1 cellular context compared by ENCODE assay signal in the genomic region with DNA sequence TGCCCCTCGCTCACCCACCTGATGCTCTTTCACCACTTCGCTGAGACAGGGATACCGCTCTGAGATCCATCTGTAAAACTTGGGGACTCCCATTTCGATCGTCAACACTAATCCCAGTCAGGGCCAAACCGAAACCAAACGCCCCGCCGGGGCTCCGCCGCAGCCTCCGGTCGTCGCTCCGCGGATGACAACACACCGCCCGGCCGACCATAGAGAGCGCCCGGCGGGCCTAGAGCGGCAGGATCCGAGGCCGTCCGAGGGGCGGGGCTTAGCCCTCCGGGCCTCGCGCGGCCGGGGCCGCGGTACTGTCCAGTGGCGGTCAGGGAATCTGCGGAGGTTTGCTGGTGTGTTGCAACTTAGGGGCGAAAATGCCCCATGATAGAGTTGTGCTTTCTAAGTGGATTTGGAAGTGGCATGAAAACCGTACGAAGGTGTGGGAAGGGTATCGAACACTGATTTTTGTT.
TF ChIP-seq lines count a peak whose summit lies in the region.

A gene with protein sequence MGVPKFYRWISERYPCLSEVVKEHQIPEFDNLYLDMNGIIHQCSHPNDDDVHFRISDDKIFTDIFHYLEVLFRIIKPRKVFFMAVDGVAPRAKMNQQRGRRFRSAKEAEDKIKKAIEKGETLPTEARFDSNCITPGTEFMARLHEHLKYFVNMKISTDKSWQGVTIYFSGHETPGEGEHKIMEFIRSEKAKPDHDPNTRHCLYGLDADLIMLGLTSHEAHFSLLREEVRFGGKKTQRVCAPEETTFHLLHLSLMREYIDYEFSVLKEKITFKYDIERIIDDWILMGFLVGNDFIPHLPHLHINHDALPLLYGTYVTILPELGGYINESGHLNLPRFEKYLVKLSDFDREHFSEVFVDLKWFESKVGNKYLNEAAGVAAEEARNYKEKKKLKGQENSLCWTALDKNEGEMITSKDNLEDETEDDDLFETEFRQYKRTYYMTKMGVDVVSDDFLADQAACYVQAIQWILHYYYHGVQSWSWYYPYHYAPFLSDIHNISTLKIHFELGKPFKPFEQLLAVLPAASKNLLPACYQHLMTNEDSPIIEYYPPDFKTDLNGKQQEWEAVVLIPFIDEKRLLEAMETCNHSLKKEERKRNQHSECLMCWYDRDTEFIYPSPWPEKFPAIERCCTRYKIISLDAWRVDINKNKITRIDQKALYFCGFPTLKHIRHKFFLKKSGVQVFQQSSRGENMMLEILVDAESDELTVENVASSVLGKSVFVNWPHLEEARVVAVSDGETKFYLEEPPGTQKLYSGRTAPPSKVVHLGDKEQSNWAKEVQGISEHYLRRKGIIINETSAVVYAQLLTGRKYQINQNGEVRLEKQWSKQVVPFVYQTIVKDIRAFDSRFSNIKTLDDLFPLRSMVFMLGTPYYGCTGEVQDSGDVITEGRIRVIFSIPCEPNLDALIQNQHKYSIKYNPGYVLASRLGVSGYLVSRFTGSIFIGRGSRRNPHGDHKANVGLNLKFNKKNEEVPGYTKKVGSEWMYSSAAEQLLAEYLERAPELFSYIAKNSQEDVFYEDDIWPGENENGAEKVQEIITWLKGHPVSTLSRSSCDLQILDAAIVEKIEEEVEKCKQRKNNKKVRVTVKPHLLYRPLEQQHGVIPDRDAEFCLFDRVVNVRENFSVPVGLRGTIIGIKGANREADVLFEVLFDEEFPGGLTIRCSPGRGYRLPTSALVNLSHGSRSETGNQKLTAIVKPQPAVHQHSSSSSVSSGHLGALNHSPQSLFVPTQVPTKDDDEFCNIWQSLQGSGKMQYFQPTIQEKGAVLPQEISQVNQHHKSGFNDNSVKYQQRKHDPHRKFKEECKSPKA (N-terminal part only) (minus strand): TSS at position 186 of the 464 bp plus-strand sequence. CDS start 93 bp downstream, at position 93.

TF ChIP-seq in K562, 482 proteins besides CTCF, POLR2A, EP300 and RAD21 (continued from another document and continues in another):
- no peak for TF ChIP-seq ERF (CRISPR knock-in tag; IDR thresholded peaks at IDR 0.05)
- TF ChIP-seq LCOR (CRISPR knock-in tag; IDR thresholded peaks at IDR 0.05) = peak; percentile 25; the same call in 1 of the 2 replicates
- TF ChIP-seq GTF2E2 (tag; IDR thresholded peaks at IDR 0.05) = 0 out of 2 replicates have a peak, but pooled peaks have one; percentile 66
- no peak for TF ChIP-seq ARHGAP35 (IDR thresholded peaks at IDR 0.05; ENCODE audit: partially characterized antibody)
- peak; percentile 14; the same call in 1 of the 2 replicates for TF ChIP-seq TRIM28 (IDR thresholded peaks at IDR 0.05)
- no peak for TF ChIP-seq ZBED1 (IDR thresholded peaks at IDR 0.05)
- TF ChIP-seq ATF7 (IDR thresholded peaks at IDR 0.05) = peak; percentile 79
- TF ChIP-seq DIDO1 (tag; IDR thresholded peaks at IDR 0.05; ENCODE audit: low read depth) = peak; percentile 54; the same call in 1 of the 2 replicates
- TF ChIP-seq SP1 (CRISPR knock-in tag; IDR thresholded peaks at IDR 0.05) = peak; percentile 90
- no peak for TF ChIP-seq HNRNPUL1 (IDR thresholded peaks at IDR 0.05; ENCODE audit: low read length)
- TF ChIP-seq BCL6 (CRISPR knock-in tag; IDR thresholded peaks at IDR 0.05) = no peak
- TF ChIP-seq ZNF507 (tag; conservative IDR thresholded peaks at IDR 0.05) = no peak
- TF ChIP-seq SREBF1 (IDR thresholded peaks at IDR 0.05; ENCODE audit: borderline replicate concordance, low read depth, low read length) = no peak
- no peak for TF ChIP-seq NFATC3 (IDR thresholded peaks at IDR 0.05)
- TF ChIP-seq, protein P1, sequence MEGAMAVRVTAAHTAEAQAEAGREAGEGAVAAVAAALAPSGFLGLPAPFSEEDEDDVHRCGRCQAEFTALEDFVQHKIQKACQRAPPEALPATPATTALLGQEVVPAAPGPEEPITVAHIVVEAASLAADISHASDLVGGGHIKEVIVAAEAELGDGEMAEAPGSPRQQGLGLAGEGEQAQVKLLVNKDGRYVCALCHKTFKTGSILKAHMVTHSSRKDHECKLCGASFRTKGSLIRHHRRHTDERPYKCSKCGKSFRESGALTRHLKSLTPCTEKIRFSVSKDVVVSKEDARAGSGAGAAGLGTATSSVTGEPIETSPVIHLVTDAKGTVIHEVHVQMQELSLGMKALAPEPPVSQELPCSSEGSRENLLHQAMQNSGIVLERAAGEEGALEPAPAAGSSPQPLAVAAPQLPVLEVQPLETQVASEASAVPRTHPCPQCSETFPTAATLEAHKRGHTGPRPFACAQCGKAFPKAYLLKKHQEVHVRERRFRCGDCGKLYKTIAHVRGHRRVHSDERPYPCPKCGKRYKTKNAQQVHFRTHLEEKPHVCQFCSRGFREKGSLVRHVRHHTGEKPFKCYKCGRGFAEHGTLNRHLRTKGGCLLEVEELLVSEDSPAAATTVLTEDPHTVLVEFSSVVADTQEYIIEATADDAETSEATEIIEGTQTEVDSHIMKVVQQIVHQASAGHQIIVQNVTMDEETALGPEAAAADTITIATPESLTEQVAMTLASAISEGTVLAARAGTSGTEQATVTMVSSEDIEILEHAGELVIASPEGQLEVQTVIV (CRISPR knock-in tag; IDR thresholded peaks at IDR 0.05; ENCODE audit: borderline replicate concordance) = no peak
- TF ChIP-seq ELF1 (tag; IDR thresholded peaks at IDR 0.05) = no peak
- no peak for TF ChIP-seq ZNF224 (CRISPR knock-in tag; IDR thresholded peaks at IDR 0.05)
- TF ChIP-seq DNMT1 (IDR thresholded peaks at IDR 0.05) = no peak
- TF ChIP-seq, protein P2, sequence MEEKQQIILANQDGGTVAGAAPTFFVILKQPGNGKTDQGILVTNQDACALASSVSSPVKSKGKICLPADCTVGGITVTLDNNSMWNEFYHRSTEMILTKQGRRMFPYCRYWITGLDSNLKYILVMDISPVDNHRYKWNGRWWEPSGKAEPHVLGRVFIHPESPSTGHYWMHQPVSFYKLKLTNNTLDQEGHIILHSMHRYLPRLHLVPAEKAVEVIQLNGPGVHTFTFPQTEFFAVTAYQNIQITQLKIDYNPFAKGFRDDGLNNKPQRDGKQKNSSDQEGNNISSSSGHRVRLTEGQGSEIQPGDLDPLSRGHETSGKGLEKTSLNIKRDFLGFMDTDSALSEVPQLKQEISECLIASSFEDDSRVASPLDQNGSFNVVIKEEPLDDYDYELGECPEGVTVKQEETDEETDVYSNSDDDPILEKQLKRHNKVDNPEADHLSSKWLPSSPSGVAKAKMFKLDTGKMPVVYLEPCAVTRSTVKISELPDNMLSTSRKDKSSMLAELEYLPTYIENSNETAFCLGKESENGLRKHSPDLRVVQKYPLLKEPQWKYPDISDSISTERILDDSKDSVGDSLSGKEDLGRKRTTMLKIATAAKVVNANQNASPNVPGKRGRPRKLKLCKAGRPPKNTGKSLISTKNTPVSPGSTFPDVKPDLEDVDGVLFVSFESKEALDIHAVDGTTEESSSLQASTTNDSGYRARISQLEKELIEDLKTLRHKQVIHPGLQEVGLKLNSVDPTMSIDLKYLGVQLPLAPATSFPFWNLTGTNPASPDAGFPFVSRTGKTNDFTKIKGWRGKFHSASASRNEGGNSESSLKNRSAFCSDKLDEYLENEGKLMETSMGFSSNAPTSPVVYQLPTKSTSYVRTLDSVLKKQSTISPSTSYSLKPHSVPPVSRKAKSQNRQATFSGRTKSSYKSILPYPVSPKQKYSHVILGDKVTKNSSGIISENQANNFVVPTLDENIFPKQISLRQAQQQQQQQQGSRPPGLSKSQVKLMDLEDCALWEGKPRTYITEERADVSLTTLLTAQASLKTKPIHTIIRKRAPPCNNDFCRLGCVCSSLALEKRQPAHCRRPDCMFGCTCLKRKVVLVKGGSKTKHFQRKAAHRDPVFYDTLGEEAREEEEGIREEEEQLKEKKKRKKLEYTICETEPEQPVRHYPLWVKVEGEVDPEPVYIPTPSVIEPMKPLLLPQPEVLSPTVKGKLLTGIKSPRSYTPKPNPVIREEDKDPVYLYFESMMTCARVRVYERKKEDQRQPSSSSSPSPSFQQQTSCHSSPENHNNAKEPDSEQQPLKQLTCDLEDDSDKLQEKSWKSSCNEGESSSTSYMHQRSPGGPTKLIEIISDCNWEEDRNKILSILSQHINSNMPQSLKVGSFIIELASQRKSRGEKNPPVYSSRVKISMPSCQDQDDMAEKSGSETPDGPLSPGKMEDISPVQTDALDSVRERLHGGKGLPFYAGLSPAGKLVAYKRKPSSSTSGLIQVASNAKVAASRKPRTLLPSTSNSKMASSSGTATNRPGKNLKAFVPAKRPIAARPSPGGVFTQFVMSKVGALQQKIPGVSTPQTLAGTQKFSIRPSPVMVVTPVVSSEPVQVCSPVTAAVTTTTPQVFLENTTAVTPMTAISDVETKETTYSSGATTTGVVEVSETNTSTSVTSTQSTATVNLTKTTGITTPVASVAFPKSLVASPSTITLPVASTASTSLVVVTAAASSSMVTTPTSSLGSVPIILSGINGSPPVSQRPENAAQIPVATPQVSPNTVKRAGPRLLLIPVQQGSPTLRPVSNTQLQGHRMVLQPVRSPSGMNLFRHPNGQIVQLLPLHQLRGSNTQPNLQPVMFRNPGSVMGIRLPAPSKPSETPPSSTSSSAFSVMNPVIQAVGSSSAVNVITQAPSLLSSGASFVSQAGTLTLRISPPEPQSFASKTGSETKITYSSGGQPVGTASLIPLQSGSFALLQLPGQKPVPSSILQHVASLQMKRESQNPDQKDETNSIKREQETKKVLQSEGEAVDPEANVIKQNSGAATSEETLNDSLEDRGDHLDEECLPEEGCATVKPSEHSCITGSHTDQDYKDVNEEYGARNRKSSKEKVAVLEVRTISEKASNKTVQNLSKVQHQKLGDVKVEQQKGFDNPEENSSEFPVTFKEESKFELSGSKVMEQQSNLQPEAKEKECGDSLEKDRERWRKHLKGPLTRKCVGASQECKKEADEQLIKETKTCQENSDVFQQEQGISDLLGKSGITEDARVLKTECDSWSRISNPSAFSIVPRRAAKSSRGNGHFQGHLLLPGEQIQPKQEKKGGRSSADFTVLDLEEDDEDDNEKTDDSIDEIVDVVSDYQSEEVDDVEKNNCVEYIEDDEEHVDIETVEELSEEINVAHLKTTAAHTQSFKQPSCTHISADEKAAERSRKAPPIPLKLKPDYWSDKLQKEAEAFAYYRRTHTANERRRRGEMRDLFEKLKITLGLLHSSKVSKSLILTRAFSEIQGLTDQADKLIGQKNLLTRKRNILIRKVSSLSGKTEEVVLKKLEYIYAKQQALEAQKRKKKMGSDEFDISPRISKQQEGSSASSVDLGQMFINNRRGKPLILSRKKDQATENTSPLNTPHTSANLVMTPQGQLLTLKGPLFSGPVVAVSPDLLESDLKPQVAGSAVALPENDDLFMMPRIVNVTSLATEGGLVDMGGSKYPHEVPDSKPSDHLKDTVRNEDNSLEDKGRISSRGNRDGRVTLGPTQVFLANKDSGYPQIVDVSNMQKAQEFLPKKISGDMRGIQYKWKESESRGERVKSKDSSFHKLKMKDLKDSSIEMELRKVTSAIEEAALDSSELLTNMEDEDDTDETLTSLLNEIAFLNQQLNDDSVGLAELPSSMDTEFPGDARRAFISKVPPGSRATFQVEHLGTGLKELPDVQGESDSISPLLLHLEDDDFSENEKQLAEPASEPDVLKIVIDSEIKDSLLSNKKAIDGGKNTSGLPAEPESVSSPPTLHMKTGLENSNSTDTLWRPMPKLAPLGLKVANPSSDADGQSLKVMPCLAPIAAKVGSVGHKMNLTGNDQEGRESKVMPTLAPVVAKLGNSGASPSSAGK (IDR thresholded peaks at IDR 0.05) = 0 out of 2 replicates have a peak, but pooled peaks have one; percentile 17
- peak; percentile 35 for TF ChIP-seq U2AF1 (optimal IDR thresholded peaks at IDR 0.05; ENCODE audit: low read depth, low read length)
- TF ChIP-seq, protein P3, sequence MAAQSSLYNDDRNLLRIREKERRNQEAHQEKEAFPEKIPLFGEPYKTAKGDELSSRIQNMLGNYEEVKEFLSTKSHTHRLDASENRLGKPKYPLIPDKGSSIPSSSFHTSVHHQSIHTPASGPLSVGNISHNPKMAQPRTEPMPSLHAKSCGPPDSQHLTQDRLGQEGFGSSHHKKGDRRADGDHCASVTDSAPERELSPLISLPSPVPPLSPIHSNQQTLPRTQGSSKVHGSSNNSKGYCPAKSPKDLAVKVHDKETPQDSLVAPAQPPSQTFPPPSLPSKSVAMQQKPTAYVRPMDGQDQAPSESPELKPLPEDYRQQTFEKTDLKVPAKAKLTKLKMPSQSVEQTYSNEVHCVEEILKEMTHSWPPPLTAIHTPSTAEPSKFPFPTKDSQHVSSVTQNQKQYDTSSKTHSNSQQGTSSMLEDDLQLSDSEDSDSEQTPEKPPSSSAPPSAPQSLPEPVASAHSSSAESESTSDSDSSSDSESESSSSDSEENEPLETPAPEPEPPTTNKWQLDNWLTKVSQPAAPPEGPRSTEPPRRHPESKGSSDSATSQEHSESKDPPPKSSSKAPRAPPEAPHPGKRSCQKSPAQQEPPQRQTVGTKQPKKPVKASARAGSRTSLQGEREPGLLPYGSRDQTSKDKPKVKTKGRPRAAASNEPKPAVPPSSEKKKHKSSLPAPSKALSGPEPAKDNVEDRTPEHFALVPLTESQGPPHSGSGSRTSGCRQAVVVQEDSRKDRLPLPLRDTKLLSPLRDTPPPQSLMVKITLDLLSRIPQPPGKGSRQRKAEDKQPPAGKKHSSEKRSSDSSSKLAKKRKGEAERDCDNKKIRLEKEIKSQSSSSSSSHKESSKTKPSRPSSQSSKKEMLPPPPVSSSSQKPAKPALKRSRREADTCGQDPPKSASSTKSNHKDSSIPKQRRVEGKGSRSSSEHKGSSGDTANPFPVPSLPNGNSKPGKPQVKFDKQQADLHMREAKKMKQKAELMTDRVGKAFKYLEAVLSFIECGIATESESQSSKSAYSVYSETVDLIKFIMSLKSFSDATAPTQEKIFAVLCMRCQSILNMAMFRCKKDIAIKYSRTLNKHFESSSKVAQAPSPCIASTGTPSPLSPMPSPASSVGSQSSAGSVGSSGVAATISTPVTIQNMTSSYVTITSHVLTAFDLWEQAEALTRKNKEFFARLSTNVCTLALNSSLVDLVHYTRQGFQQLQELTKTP (IDR thresholded peaks at IDR 0.05; ENCODE audit: low read depth in 1 of 2, partially characterized antibody in 2 of 2) = no peak
- no peak for TF ChIP-seq NONO (IDR thresholded peaks at IDR 0.05; ENCODE audit: low read depth in 2 of 2, low read length in 1 of 2)
- TF ChIP-seq, protein P4, sequence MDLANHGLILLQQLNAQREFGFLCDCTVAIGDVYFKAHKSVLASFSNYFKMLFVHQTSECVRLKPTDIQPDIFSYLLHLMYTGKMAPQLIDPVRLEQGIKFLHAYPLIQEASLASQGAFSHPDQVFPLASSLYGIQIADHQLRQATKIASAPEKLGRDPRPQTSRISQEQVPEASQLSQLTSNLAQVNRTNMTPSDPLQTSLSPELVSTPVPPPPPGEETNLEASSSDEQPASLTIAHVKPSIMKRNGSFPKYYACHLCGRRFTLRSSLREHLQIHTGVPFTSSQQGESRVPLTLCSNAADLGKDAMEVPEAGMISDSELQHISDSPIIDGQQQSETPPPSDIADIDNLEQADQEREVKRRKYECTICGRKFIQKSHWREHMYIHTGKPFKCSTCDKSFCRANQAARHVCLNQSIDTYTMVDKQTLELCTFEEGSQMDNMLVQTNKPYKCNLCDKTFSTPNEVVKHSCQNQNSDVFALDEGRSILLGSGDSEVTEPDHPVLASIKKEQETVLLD (IDR thresholded peaks at IDR 0.05) = no peak
- TF ChIP-seq TRIM24 (IDR thresholded peaks at IDR 0.05) = no peak; a peak in 1 of 4 replicates
- TF ChIP-seq ZNF253 (CRISPR knock-in tag; conservative IDR thresholded peaks at IDR 0.05) = no peak
- no peak for TF ChIP-seq MECOM (CRISPR knock-in tag; IDR thresholded peaks at IDR 0.05)
- peak; percentile 100 for TF ChIP-seq RBBP5 (IDR thresholded peaks at IDR 0.05; ENCODE audit: borderline replicate concordance, insufficient read depth, low read length, poor library complexity, severe bottlenecking)
- TF ChIP-seq FOXM1 (IDR thresholded peaks at IDR 0.05; ENCODE audit: low read depth) = peak; percentile 10; the same call in 1 of the 2 replicates
- no peak for TF ChIP-seq FOXM1 (CRISPR knock-in tag; IDR thresholded peaks at IDR 0.05; ENCODE audit: low read depth)
- TF ChIP-seq ZNF124 (CRISPR knock-in tag; IDR thresholded peaks at IDR 0.05) = no peak
- no peak for TF ChIP-seq THRAP3 (IDR thresholded peaks at IDR 0.05; ENCODE audit: borderline replicate concordance)
- no peak for TF ChIP-seq SMARCE1 (IDR thresholded peaks at IDR 0.05)
- TF ChIP-seq DMBX1 (CRISPR knock-in tag; IDR thresholded peaks at IDR 0.05; ENCODE audit: borderline replicate concordance) = no peak
